6 cellular contexts compared by ENCODE assay signal in the genomic region with DNA sequence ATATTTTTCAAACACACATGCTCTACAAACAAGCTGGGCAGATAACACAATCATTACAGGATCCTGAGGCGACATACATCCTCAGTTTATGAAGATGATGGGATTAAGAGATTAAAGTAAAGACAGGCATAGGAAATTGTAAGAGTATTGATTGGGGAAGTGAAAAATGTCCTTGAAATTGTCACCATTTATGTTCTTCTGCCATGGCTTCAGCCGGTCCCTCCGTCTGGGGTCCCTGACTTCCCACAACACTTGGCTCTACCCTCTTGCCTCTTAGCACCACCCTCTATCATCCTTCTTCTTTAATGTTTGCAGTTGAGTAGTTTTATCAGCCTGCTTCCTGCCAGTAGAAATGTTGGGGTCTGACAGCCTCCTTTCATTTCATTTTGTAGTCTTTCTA.
"Had no signal": no experiment of that assay in that cellular context is flagged by ENCODE, and none has a peak within 500 bp of the region (broad histone marks: within the 10 kb centered on the region; RNA-seq: fewer than 3 reads in every experiment).

No MANE protein-coding gene starts in this region.

- H3K4me2 ChIP-seq: KMS-11 had no signal

- H3K9ac ChIP-seq: KMS-11 had no signal

- H3K27ac ChIP-seq: HL-60, KMS-11 had no signal

- DNase-seq: IMR-90, KBM-7, KG1 had no signal

- FAIRE-seq: HTR-8/SVneo had no signal
